Comparison of ENCODE assay signal across 27 cellular contexts in the genomic region with DNA sequence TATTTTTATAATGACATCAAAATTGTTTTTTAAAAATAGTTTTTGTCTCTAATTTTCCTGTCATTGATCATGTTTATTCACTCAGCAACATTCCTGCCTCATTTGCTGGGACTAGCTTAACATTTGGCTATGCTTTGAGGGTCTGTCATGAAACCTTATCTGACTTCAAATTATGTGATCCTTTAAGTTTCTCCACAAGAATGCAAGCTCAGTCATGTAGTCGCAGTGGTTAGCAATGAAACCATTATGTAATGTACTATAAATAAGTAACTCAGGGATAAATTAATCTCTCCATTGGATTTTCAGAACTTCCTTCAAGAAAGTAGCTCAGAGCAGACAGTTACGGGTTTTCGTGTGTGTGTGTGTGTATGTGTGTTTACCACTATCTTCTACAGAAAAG.
DNase-seq lines count a peak whose midpoint lies in the region; ATAC-seq, FAIRE-seq and TF ChIP-seq lines count a peak whose summit lies in the region.
"Had no signal": no experiment of that assay in that cellular context is flagged by ENCODE, and none has a peak within 500 bp of the region (broad histone marks: within the 10 kb centered on the region; RNA-seq: fewer than 3 reads in every experiment).

No MANE protein-coding gene starts in this region.

- no peaks in the 10 kb centered on the region for H4K20me1 ChIP-seq in astrocyte (ENCODE audit: insufficient read depth, low read length)
- H4K20me1 ChIP-seq: BLaER1 treated with 17β-estradiol and CSF1 and Interleukin-3, amounts not matched to agents 10 nM and 100 nM had no signal

- no peaks in the 10 kb centered on the region for H3K9me3 ChIP-seq in right atrium auricular region
- H3K9me3 ChIP-seq in astrocyte (ENCODE audit: insufficient read depth, low read depth, low read length): no peaks in the 10 kb centered on the region
- H3K9me3 ChIP-seq: BLaER1 treated with 17β-estradiol and CSF1 and Interleukin-3, amounts not matched to agents 10 nM and 100 nM; MG63 had no signal

- no peak overlapping the region for H3K9ac ChIP-seq in astrocyte (ENCODE audit: low read length)
- H3K9ac ChIP-seq: BLaER1 treated with 17β-estradiol and CSF1 and Interleukin-3, amounts not matched to agents 10 nM and 100 nM; GM23248 had no signal

- H3K4me1 ChIP-seq in right atrium auricular region (no peaks in the 10 kb centered on the region), astrocyte (ENCODE audit: insufficient read depth, low read length) (no peaks in the 10 kb centered on the region), foreskin keratinocyte (no peaks in the 10 kb centered on the region)
- H3K4me1 ChIP-seq: BLaER1 treated with 17β-estradiol and CSF1 and Interleukin-3, amounts not matched to agents 10 nM and 100 nM had no signal

- peak; percentile 41 for ATAC-seq in Right ventricle myocardium superior (ENCODE audit: poor library complexity)
- ATAC-seq in foreskin keratinocyte: no peak
- ATAC-seq: Right ventricle myocardium inferior had no signal

- no peaks in the 10 kb centered on the region for H3K4me1 Mint-ChIP-seq in astrocyte (ENCODE audit: low read depth, unreplicated experiment)

- intact Hi-C loops in Right ventricle myocardium superior (cut with DNase I): no loop called here

- no peaks in the 10 kb centered on the region for H3K79me2 ChIP-seq in astrocyte (ENCODE audit: insufficient read depth, low read length)

- H3K27ac ChIP-seq in right atrium auricular region (no peak overlapping the region), astrocyte (ENCODE audit: low read depth, low read length) (no peak overlapping the region), foreskin keratinocyte (no peak overlapping the region)
- H3K27ac ChIP-seq: BLaER1 treated with 17β-estradiol and CSF1 and Interleukin-3, amounts not matched to agents 10 nM and 100 nM; GM23248; PC-9 had no signal

- H3K4me3 ChIP-seq in right atrium auricular region (no peak overlapping the region), astrocyte (ENCODE audit: insufficient read depth, low read depth, low read length) (no peak overlapping the region)
- H3K4me3 ChIP-seq: BLaER1 treated with 17β-estradiol and CSF1 and Interleukin-3, amounts not matched to agents 10 nM and 100 nM; GM23248; MG63; PC-9 had no signal

- in situ Hi-C loops in KBM-7 (cut with MboI; ENCODE audit: low pct_unique_long_range_greater_than_20kb, low sequenced_read_pairs): no loop called here

- no peaks in the 10 kb centered on the region for H3K27me3 Mint-ChIP-seq in astrocyte (ENCODE audit: low read depth, unreplicated experiment)
- H3K27me3 Mint-ChIP-seq: CD4-positive, alpha-beta T cell had no signal

- no peak overlapping the region for H3K4me3 Mint-ChIP-seq in astrocyte (ENCODE audit: unreplicated experiment)
- H3K4me3 Mint-ChIP-seq: CD4-positive, alpha-beta T cell had no signal

- no peaks in the 10 kb centered on the region for H3K36me3 Mint-ChIP-seq in astrocyte (ENCODE audit: low read depth, unreplicated experiment)

- H3K9me3 Mint-ChIP-seq in astrocyte (ENCODE audit: unreplicated experiment): no peaks in the 10 kb centered on the region

- FAIRE-seq in astrocyte (lab: Jason Lieb, UNC): no peak
- FAIRE-seq: D721Med, GM18507, HTR-8/SVneo had no signal

- no peak for TF ChIP-seq CTCF in right atrium auricular region (IDR thresholded peaks at IDR 0.05)
- TF ChIP-seq CTCF in astrocyte (IDR thresholded peaks at IDR 0.05; ENCODE audit: insufficient read depth, low read depth, low read length): no peak
- TF ChIP-seq CTCF in foreskin keratinocyte (conservative IDR thresholded peaks at IDR 0.05): no peak

- DNase-seq in Right ventricle myocardium superior (no peak), right atrium auricular region (ENCODE audit: low spot score) (no peak), astrocyte (ENCODE audit: low read depth) (peak; percentile 8), foreskin keratinocyte (peak; percentile 10 to 39), renal cortical epithelial cell (ENCODE audit: low read depth) (peak; percentile 2), amniotic stem cell (lab: John Stamatoyannopoulos, UW) (no peak), KBM-7 (no peak)
- DNase-seq in activated CD8-positive, alpha-beta memory T cell treated with anti-CD3 and anti-CD28 coated beads, Interleukin-2, amount 50 U/mL, for 4 hours: no peak
- DNase-seq: AML-193; CD4-positive, alpha-beta T cell; GM23248; H7; KG1; MG63; NCI-H1105 treated with DMSO at 0.1 percent for 48 hours; NCI-H146; NCI-H1930; NCI-H345; NCI-H524 treated with DMSO at 0.1 percent for 48 hours; NCI-H774; NK-92 treated with Interleukin-12 subunit alpha and Interleukin-12 subunit beta, amount 100 ng/mL, for 24 hours; PC-9 had no signal

- no peaks in the 10 kb centered on the region for H3K36me3 ChIP-seq in right atrium auricular region
- H3K36me3 ChIP-seq in astrocyte (ENCODE audit: insufficient read depth, low read length): no peaks in the 10 kb centered on the region
- H3K36me3 ChIP-seq: BLaER1 treated with 17β-estradiol and CSF1 and Interleukin-3, amounts not matched to agents 10 nM and 100 nM; MG63 had no signal

- H3K27me3 ChIP-seq in right atrium auricular region (no peaks in the 10 kb centered on the region), astrocyte (ENCODE audit: insufficient read depth, low read length) (no peaks in the 10 kb centered on the region), foreskin keratinocyte (no peaks in the 10 kb centered on the region)
- H3K27me3 ChIP-seq: BLaER1 treated with 17β-estradiol and CSF1 and Interleukin-3, amounts not matched to agents 10 nM and 100 nM; MG63 had no signal

- no peak overlapping the region for H3K27ac Mint-ChIP-seq in astrocyte (ENCODE audit: unreplicated experiment)
- H3K27ac Mint-ChIP-seq: CD4-positive, alpha-beta T cell had no signal

- no peak overlapping the region for H2AFZ ChIP-seq in astrocyte (ENCODE audit: low read depth, low read length)
- H2AFZ ChIP-seq: GM23248, PC-9 had no signal

- H3K4me2 ChIP-seq in astrocyte (ENCODE audit: low read length): no peak overlapping the region
- H3K4me2 ChIP-seq: BLaER1 treated with 17β-estradiol and CSF1 and Interleukin-3, amounts not matched to agents 10 nM and 100 nM; PC-9 had no signal

Comparison
In these comparisons a context has a peak if more than half of its experiments do, and no peak if none do; other contexts are left out.
1. DNase-seq: peak in astrocyte (single experiment), foreskin keratinocyte (2 of 2) and renal cortical epithelial cell (single experiment); none in Right ventricle myocardium superior (single experiment), right atrium auricular region (single experiment), amniotic stem cell (single experiment), KBM-7 (single experiment) and activated CD8-positive, alpha-beta memory T cell treated with anti-CD3 and anti-CD28 coated beads, Interleukin-2, amount 50 U/mL, for 4 hours (single experiment).